ENCODE assay signal across 8 cellular contexts in the genomic region with DNA sequence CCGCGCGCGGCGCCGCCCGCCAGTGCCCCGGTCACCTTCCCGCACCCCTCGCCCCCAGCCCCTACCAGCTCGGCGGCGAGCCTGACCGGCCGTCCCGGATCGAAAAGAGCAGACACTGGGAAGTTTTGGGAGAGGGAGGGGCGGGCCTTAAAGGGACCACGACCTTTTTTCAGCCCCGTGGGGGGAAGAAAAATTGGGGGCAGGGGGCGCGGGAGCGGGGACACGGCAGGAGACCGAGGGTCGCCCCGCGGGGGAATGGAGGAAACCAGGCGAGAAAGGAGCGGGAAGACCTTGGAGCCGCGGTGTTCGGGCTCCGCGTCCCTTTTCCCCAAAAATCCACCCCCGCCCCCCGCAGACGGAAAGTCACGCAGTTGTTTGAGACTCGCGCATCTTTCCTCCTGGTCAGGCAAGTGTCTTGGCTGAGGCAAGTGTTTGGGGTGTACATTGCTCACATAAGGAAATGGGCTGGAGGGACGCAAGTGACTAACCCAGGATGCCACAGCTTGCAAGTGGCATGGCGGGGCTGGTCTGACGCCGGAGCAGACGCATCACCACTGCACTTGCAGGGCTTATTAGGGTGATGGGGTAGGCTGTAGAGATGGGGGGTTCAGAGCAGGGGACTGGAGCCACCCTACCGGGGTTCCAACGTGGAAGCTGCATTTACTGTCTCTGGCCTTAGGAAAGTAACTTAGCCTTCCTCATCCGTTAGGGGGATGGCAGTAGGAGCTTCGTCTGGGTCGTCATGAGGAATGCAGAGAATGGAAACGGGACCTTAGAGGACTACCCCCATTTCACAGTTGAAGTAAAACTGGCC. TPM values are rescaled to one million over a fixed set of nuclear protein-coding genes. Genes with fewer than 3 reads are reported as not detected.
DNase-seq lines count a peak whose midpoint lies in the region; ATAC-seq and TF ChIP-seq lines count a peak whose summit lies in the region.

No MANE protein-coding gene starts in this region.

- H3K27ac ChIP-seq in vagina = peak overlapping the region; percentile 100

- no peak for ATAC-seq in omental fat pad (ENCODE audit: low FRiP score)
- ATAC-seq in GM18907 (IDR thresholded peaks at IDR 0.05; ENCODE audit: unreplicated experiment) = no peak

- peaks cover 13% of the 10 kb centered on the region for H3K36me3 Mint-ChIP-seq in activated naive CD4-positive, alpha-beta T cell treated with anti-CD3 and anti-CD28 coated beads, Interleukin-2, amount 50 U/mL, for 24 hours

- H3K4me3 Mint-ChIP-seq in activated naive CD4-positive, alpha-beta T cell treated with anti-CD3 and anti-CD28 coated beads, Interleukin-2, amount 50 U/mL, for 24 hours = peak overlapping the region; percentile 92

- DNase-seq in A172 (ENCODE audit: low spot score) (peak; percentile 72), GOT3 (lab: John Stamatoyannopoulos, UW) (peak; percentile 36), SIG-M5 treated with dmso at 0.1 percent for 504 hours (lab: John Stamatoyannopoulos, UW; ENCODE audit: unreplicated experiment) (peak; percentile 64), glomerular visceral epithelial cell (ENCODE audit: extremely low spot score) (peak; percentile 62), omental fat pad (ENCODE audit: low spot score) (peak; percentile 58), vagina (ENCODE audit: extremely low spot score in 2 of 2) (peak in 1 of 2 donors; percentile 96)

- peak overlapping the region; percentile 95 for H3K27ac Mint-ChIP-seq in activated naive CD4-positive, alpha-beta T cell treated with anti-CD3 and anti-CD28 coated beads, Interleukin-2, amount 50 U/mL, for 24 hours

- peaks cover 46% of the 10 kb centered on the region for H3K4me1 Mint-ChIP-seq in activated naive CD4-positive, alpha-beta T cell treated with anti-CD3 and anti-CD28 coated beads, Interleukin-2, amount 50 U/mL, for 24 hours

- no peak for TF ChIP-seq POLR2A in vagina (IDR thresholded peaks at IDR 0.05)

- H3K4me1 ChIP-seq in vagina = peaks cover 33% of the 10 kb centered on the region

- H3K9me3 Mint-ChIP-seq in activated naive CD4-positive, alpha-beta T cell treated with anti-CD3 and anti-CD28 coated beads, Interleukin-2, amount 50 U/mL, for 24 hours = no peaks in the 10 kb centered on the region

- H3K4me3 ChIP-seq in vagina = peak overlapping the region; percentile 93 to 96

- H3K27me3 ChIP-seq in vagina = no peaks in the 10 kb centered on the region

- H3K27me3 Mint-ChIP-seq in activated naive CD4-positive, alpha-beta T cell treated with anti-CD3 and anti-CD28 coated beads, Interleukin-2, amount 50 U/mL, for 24 hours = no peaks in the 10 kb centered on the region

- no peaks in the 10 kb centered on the region for H3K9me3 ChIP-seq in vagina

- intact Hi-C loops in vagina (cut with DNase I) = loop anchor here (5.0 kb wide), 1 partner anchor 205 kb away; a partner anchor contains a TSS

- H3K36me3 ChIP-seq in vagina = peaks cover 0 to 3% of the 10 kb centered on the region in 2 donors

- TF ChIP-seq CTCF in omental fat pad (IDR thresholded peaks at IDR 0.05) (no peak), vagina (IDR thresholded peaks at IDR 0.05) (no peak)

RNA-seq across cellular contexts. Expression of a gene that starts 2.7 kb away (rescaled TPM):
- total RNA-seq in A172 (2014; rRNA removed; shearing (Covaris generic)) = 296 and 354 TPM in 2 replicates
- total RNA-seq in omental fat pad = 100 to 1,000 TPM; 138 to 180 (median 169) TPM
- 190 TPM for total RNA-seq in vagina

RNA-seq across cellular contexts. Expression of a gene that starts 20.8 kb away (rescaled TPM):
- total RNA-seq in A172 (2014; rRNA removed; shearing (Covaris generic)) = 37.1 and 39.7 TPM in 2 replicates
- 100 to 1,000 TPM; 101 to 145 (median 128) TPM for total RNA-seq in omental fat pad
- total RNA-seq in vagina = 158 TPM

RNA-seq across cellular contexts. Expression of a gene that starts 25.6 kb away (rescaled TPM):
- 3.9 and 5.7 TPM in 2 replicates for total RNA-seq in A172 (2014; rRNA removed; shearing (Covaris generic))
- total RNA-seq in omental fat pad (10 to 100 TPM in 1 of 4 donors, 1 to 10 TPM in 3; 5.3 to 10.4 (median 7.1) TPM), vagina (7.4 TPM)

RNA-seq across cellular contexts. Expression of a gene that starts 39.7 kb away (rescaled TPM):
- total RNA-seq in A172 (2014; rRNA removed; shearing (Covaris generic)) = not detected in 2 replicates
- 1 to 10 TPM in 1 of 4 donors, under 1 TPM in 1, not detected in 2; 0.46 to 1.6 TPM for total RNA-seq in omental fat pad
- not detected for total RNA-seq in vagina

RNA-seq across cellular contexts. Expression of a gene that starts 47.0 kb away (rescaled TPM):
- 50.3 and 59.0 TPM in 2 replicates for total RNA-seq in A172 (2014; rRNA removed; shearing (Covaris generic))
- 100 to 1,000 TPM in 1 of 4 donors, 10 to 100 TPM in 3; 59.6 to 115 (median 74.5) TPM for total RNA-seq in omental fat pad
- 51.6 TPM for total RNA-seq in vagina
